In the genomic region with DNA sequence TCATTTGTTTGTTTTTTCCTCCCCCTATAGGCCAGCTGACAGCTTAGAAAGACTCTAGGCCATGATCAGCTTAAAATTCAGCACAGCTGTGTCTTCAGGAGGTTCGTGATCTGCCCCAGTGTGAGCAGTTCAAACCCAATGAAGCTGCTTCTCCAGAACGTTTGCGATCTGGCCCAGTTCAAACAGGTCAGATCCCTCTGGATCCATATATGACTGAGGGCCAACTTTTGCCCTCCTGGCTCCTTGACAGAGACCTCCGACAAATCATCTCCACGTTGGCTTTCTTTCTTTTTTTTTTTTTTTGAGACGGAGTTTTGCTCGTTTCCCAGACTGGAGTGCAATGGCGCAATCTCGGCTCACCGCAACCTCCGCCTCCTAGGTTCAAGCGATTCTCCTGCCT, we compare ENCODE assay signal across 1 cellular context.
TF ChIP-seq lines count a peak whose summit lies in the region.

No MANE protein-coding gene starts in this region.

TF ChIP-seq in HepG2, 621 proteins besides CTCF, POLR2A, EP300 and RAD21:
- TF ChIP-seq ZNF362 (CRISPR knock-in tag; IDR thresholded peaks at IDR 0.05; ENCODE audit: borderline replicate concordance) = peak; percentile 23; the same call in 1 of the 2 replicates
- 0 out of 2 replicates have a peak, but pooled peaks have one; percentile 50 for TF ChIP-seq ZMYM2 (CRISPR knock-in tag; IDR thresholded peaks at IDR 0.05)
- 0 out of 2 replicates have a peak, but pooled peaks have one; percentile 53 for TF ChIP-seq U2AF2 (IDR thresholded peaks at IDR 0.05; ENCODE audit: low read depth, low read length)
- TF ChIP-seq SALL1 (CRISPR knock-in tag; IDR thresholded peaks at IDR 0.05) = peak; percentile 14; the same call in 1 of the 2 replicates
- no peak for TF ChIP-seq RBM22 (optimal IDR thresholded peaks at IDR 0.05; ENCODE audit: low read length)
- TF ChIP-seq ZNF501 (CRISPR knock-in tag; IDR thresholded peaks at IDR 0.05) = 0 out of 2 replicates have a peak, but pooled peaks have one; percentile 47
- TF ChIP-seq TFAP4 (IDR thresholded peaks at IDR 0.05; ENCODE audit: borderline replicate concordance, low read depth) = peak; percentile 23; the same call in 1 of the 2 replicates
- no peak for TF ChIP-seq ZNF331 (CRISPR knock-in tag; IDR thresholded peaks at IDR 0.05)
